In the genomic region with DNA sequence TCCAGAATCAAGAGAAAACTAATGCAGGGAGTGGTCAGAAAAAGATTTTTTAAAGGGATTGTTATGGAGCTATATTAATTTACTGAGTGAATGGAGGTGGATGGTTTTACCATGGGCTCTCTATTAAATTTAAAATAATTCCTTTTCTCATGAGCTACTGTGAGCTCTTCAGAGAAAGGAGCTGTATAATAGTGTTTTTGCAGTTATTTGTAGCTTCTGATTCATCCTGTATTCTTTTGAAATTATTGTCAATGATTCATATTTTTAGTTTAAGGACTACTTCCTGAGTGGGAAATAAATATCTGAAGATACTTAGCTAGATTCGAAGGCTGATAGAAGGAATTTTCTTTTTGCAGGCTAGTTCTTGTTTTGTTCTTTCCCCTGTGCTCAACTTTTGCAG, we compare ENCODE assay signal across 8 cellular contexts. TPM values are rescaled to one million over a fixed set of nuclear protein-coding genes. Genes with fewer than 3 reads are reported as not detected.
DNase-seq lines count a peak whose midpoint lies in the region; ATAC-seq and TF ChIP-seq lines count a peak whose summit lies in the region.
"Not testable (repeated sequence)": the region's sequence is repeated elsewhere in the genome, so short reads cannot be mapped to it uniquely, and the experiment has no call there.

No MANE protein-coding gene starts in this region.

- H3K27ac Mint-ChIP-seq in CD8-positive, alpha-beta memory T cell: peak overlapping the region; percentile 89 to 96 (median 95)
- peak overlapping the region; percentile 90 for H3K27ac Mint-ChIP-seq in T-helper 2 cell treated with Interferon-gamma antibody and Interleukin-4, amounts not matched to agents 5 μg/mL and 100 μg/mL, for 36 hours

- not testable (repeated sequence) for H3K27me3 Mint-ChIP-seq in CD8-positive, alpha-beta memory T cell; T-helper 2 cell treated with Interferon-gamma antibody and Interleukin-4, amounts not matched to agents 5 μg/mL and 100 μg/mL, for 36 hours (ENCODE audit: low read depth)

- not testable (repeated sequence) for TF ChIP-seq POLR2A in IMR-90 (IDR thresholded peaks at IDR 0.05; ENCODE audit: low read depth, low read length); adrenal gland (IDR thresholded peaks at IDR 0.05); suprapubic skin (IDR thresholded peaks at IDR 0.05)

- not testable (repeated sequence) for H3K36me3 ChIP-seq in CD8-positive, alpha-beta memory T cell (ENCODE audit: insufficient read depth, low read length); IMR-90 (ENCODE audit: control insufficient read depth, insufficient read depth, low read length); adrenal gland (replicated peaks in 1 of 2); endocrine pancreas (ENCODE audit: control insufficient read depth, insufficient read depth, low read length); iPS-15b (ENCODE audit: control insufficient read depth, insufficient read depth, low read length); neural cell (ENCODE audit: insufficient read depth, low read length); suprapubic skin

- not testable (repeated sequence) for H3K9me2 ChIP-seq in neural cell (ENCODE audit: insufficient read depth, low read length)

- H3K27me3 ChIP-seq in CD8-positive, alpha-beta memory T cell (ENCODE audit: insufficient read depth, low read length, poor library complexity, severe bottlenecking); IMR-90 (ENCODE audit: control insufficient read depth, insufficient read depth, low read length); adrenal gland; endocrine pancreas (ENCODE audit: control insufficient read depth, insufficient read depth, low read length); iPS-15b (ENCODE audit: control insufficient read depth, insufficient read depth, low read length); neural cell (ENCODE audit: insufficient read depth, low read depth, low read length); suprapubic skin: not testable (repeated sequence)

- not testable (repeated sequence) for ATAC-seq in IMR-90 (ENCODE audit: low read depth)

- H3F3A ChIP-seq in neural cell (ENCODE audit: insufficient read depth, low read length, poor library complexity, severe bottlenecking): not testable (repeated sequence)

- in situ Hi-C loops in IMR-90 (cut with MboI; ENCODE audit: low sequenced_read_pairs): not testable (repeated sequence)

- H3K18ac ChIP-seq in IMR-90 (ENCODE audit: low read depth, low read length): not testable (repeated sequence)

- H2BK15ac ChIP-seq in IMR-90 (ENCODE audit: low read depth, low read length): not testable (repeated sequence)

- H4K5ac ChIP-seq in IMR-90 (ENCODE audit: low read depth, low read length): not testable (repeated sequence)

- H3K4ac ChIP-seq in IMR-90 (ENCODE audit: low read depth, low read length): 0 out of 2 replicates have a peak overlapping the region, but pooled peaks have one; percentile 27

- H3K79me1 ChIP-seq in IMR-90 (ENCODE audit: low read depth in 1 of 2, low read length in 2 of 2): peaks cover 4 to 13% of the 10 kb centered on the region in 2 experiments

- not testable (repeated sequence) for H2AFZ ChIP-seq in IMR-90 (replicated peaks; ENCODE audit: low read length, poor library complexity); neural cell (ENCODE audit: low read depth, low read length)

- H3K79me2 ChIP-seq in neural cell (replicated peaks; ENCODE audit: insufficient read depth, low read length): peaks cover 34% of the 10 kb centered on the region

- H3K9me3 Mint-ChIP-seq in CD8-positive, alpha-beta memory T cell; T-helper 2 cell treated with Interferon-gamma antibody and Interleukin-4, amounts not matched to agents 5 μg/mL and 100 μg/mL, for 36 hours: not testable (repeated sequence)

- intact Hi-C loops in IMR-90 (cut with micrococcal nuclease); adrenal gland (cut with DNase I): not testable (repeated sequence)

- not testable (repeated sequence) for H3K23ac ChIP-seq in IMR-90 (ENCODE audit: low read depth, low read length)

- no CpG with 5 or more reads among the region's 1 CpG for WGBS in IMR-90 (ENCODE audit: extremely low coverage in 2 of 2, insufficient read length in 1 of 2), 2 experiments
- WGBS in adrenal gland, 4 donors: 0 to 10% (median 3%) methylated on average over 1 of the region's 1 CpG
- 14% methylated on average over 1 of the region's 1 CpG for WGBS in suprapubic skin

- H2AK9ac ChIP-seq in IMR-90 (replicated peaks; ENCODE audit: low read depth, low read length, poor library complexity): not testable (repeated sequence)

- H3K4me2 ChIP-seq in IMR-90 (ENCODE audit: low read depth, low read length) (peak overlapping the region; percentile 81), neural cell (ENCODE audit: low read length) (peak overlapping the region; percentile 30)

- H3K14ac ChIP-seq in IMR-90 (replicated peaks; ENCODE audit: low read depth, low read length): peak overlapping the region; percentile 51; the same call in 1 of the 2 replicates

- not testable (repeated sequence) for BruUV-seq in IMR-90 (replicated peaks; lab: Mats Ljungman, UMichigan)

- not testable (repeated sequence) for H2BK120ac ChIP-seq in IMR-90 (ENCODE audit: low read depth, low read length)

- dilution Hi-C loops in IMR-90 (cut with HindIII; ENCODE audit: low sequenced_read_pairs, unreplicated experiment): not testable (repeated sequence)

- DNase-seq in CD8-positive, alpha-beta memory T cell; T-helper 2 cell treated with Interferon-gamma antibody and Interleukin-4, amounts not matched to agents 5 μg/mL and 100 μg/mL, for 36 hours (ENCODE audit: low spot score); adrenal gland; suprapubic skin (ENCODE audit: low spot score in 2 of 2): not testable (repeated sequence)
- peak; percentile 16 for DNase-seq in IMR-90

- H4K20me1 ChIP-seq in IMR-90 (ENCODE audit: insufficient read depth, low read length); neural cell (ENCODE audit: insufficient read depth): not testable (repeated sequence)

- TF ChIP-seq RAD21 in IMR-90 (IDR thresholded peaks at IDR 0.05; ENCODE audit: low read length); neural cell (conservative IDR thresholded peaks at IDR 0.05): not testable (repeated sequence)

- H2BK5ac ChIP-seq in IMR-90 (ENCODE audit: low read depth, low read length, poor library complexity, severe bottlenecking): peak overlapping the region; percentile 24

- peak overlapping the region; percentile 87 to 95 (median 91) for H3K4me3 Mint-ChIP-seq in CD8-positive, alpha-beta memory T cell
- H3K4me3 Mint-ChIP-seq in T-helper 2 cell treated with Interferon-gamma antibody and Interleukin-4, amounts not matched to agents 5 μg/mL and 100 μg/mL, for 36 hours: peak overlapping the region; percentile 88

- H3K56ac ChIP-seq in IMR-90 (ENCODE audit: extremely low read depth, insufficient read depth, low read length): not testable (repeated sequence)

- not testable (repeated sequence) for H3K9me3 ChIP-seq in CD8-positive, alpha-beta memory T cell (ENCODE audit: low read length); IMR-90 (ENCODE audit: control insufficient read depth, insufficient read depth, low read length); adrenal gland (replicated peaks in 1 of 3); endocrine pancreas (ENCODE audit: control insufficient read depth, low read length); iPS-15b (ENCODE audit: control insufficient read depth, insufficient read depth, low read length); neural cell (ENCODE audit: low read length); suprapubic skin

- CTCF ChIA-PET in CD8-positive, alpha-beta memory T cell (lab: Charles Lee); IMR-90 (lab: Yijun Ruan, JAX): not testable (repeated sequence)

- H3K27ac ChIP-seq in CD8-positive, alpha-beta memory T cell (ENCODE audit: low read depth, low read length): peak overlapping the region; percentile 72
- not testable (repeated sequence) for H3K27ac ChIP-seq in IMR-90 (ENCODE audit: insufficient read depth, low read length); neural cell (ENCODE audit: low read length)
- H3K27ac ChIP-seq in adrenal gland (peak overlapping the region in 4 of 5 donors; percentile 46 to 99 (median 96)), suprapubic skin (peak overlapping the region; percentile 18)

- H3K9me1 ChIP-seq in IMR-90 (ENCODE audit: insufficient read depth, low read length): not testable (repeated sequence)

- not testable (repeated sequence) for TF ChIP-seq CTCF in IMR-90 (conservative IDR thresholded peaks at IDR 0.05; ENCODE audit: low read depth, low read length); adrenal gland (IDR thresholded peaks at IDR 0.05); neural cell (IDR thresholded peaks at IDR 0.05; ENCODE audit: poor library complexity, severe bottlenecking); suprapubic skin (IDR thresholded peaks at IDR 0.05)

- H3K9ac ChIP-seq in IMR-90 (ENCODE audit: low read depth, low read length): peak overlapping the region; percentile 70; the same call in 1 of the 2 replicates
- H3K9ac ChIP-seq in endocrine pancreas (ENCODE audit: control insufficient read depth, insufficient read depth, low read length): not testable (repeated sequence)
- H3K9ac ChIP-seq in iPS-15b (ENCODE audit: low read depth, low read length): peak overlapping the region; percentile 12
- H3K9ac ChIP-seq in neural cell (ENCODE audit: low read length): peak overlapping the region; percentile 42

- POLR2A ChIA-PET in CD8-positive, alpha-beta memory T cell (lab: Charles Lee); IMR-90 (lab: Charles Lee; ENCODE audit: unreplicated experiment): not testable (repeated sequence)

- peaks cover 40 to 50% (median 47%) of the 10 kb centered on the region in 3 donors for H3K4me1 Mint-ChIP-seq in CD8-positive, alpha-beta memory T cell
- H3K4me1 Mint-ChIP-seq in T-helper 2 cell treated with Interferon-gamma antibody and Interleukin-4, amounts not matched to agents 5 μg/mL and 100 μg/mL, for 36 hours (ENCODE audit: low read depth): peaks cover 32% of the 10 kb centered on the region

- H4K91ac ChIP-seq in IMR-90 (ENCODE audit: insufficient read depth, low read depth, low read length): not testable (repeated sequence)

- H4K8ac ChIP-seq in IMR-90 (ENCODE audit: low read depth in 2 of 2, low read length in 2 of 2): not testable (repeated sequence)

- H2AK5ac ChIP-seq in IMR-90 (ENCODE audit: low read depth, low read length): not testable (repeated sequence)

- TF ChIP-seq EP300 in neural cell (conservative IDR thresholded peaks at IDR 0.05; ENCODE audit: poor library complexity, severe bottlenecking); suprapubic skin (IDR thresholded peaks at IDR 0.05): not testable (repeated sequence)

- H2BK20ac ChIP-seq in IMR-90 (ENCODE audit: low read depth, low read length): not testable (repeated sequence)

- H3K4me1 ChIP-seq in CD8-positive, alpha-beta memory T cell (ENCODE audit: insufficient read depth, low read length): peaks cover 16% of the 10 kb centered on the region
- not testable (repeated sequence) for H3K4me1 ChIP-seq in IMR-90 (ENCODE audit: control insufficient read depth, insufficient read depth, low read length); endocrine pancreas (ENCODE audit: control insufficient read depth, insufficient read depth, low read length); iPS-15b (ENCODE audit: control insufficient read depth, insufficient read depth, low read length)
- peaks cover 5 to 31% of the 10 kb centered on the region in 2 donors for H3K4me1 ChIP-seq in adrenal gland (replicated peaks in 1 of 2)
- peaks cover 27% of the 10 kb centered on the region for H3K4me1 ChIP-seq in suprapubic skin

- H3K4me3 ChIP-seq in CD8-positive, alpha-beta memory T cell (ENCODE audit: low read length): not testable (repeated sequence)
- H3K4me3 ChIP-seq in IMR-90 (ENCODE audit: insufficient read depth, low read depth, low read length) (peak overlapping the region; percentile 43; the same call in 1 of the 2 replicates), adrenal gland (peak overlapping the region in 1 of 4 donors; percentile 98), endocrine pancreas (ENCODE audit: control insufficient read depth, insufficient read depth, low read length) (peak overlapping the region; percentile 76), iPS-15b (ENCODE audit: low read depth, low read length) (peak overlapping the region; percentile 69), neural cell (ENCODE audit: low read length) (peak overlapping the region; percentile 70), suprapubic skin (peak overlapping the region; percentile 73)

- peaks cover 0 to 38% (median 3%) of the 10 kb centered on the region in 3 donors for H3K36me3 Mint-ChIP-seq in CD8-positive, alpha-beta memory T cell
- peaks cover 22% of the 10 kb centered on the region for H3K36me3 Mint-ChIP-seq in T-helper 2 cell treated with Interferon-gamma antibody and Interleukin-4, amounts not matched to agents 5 μg/mL and 100 μg/mL, for 36 hours (ENCODE audit: low read depth)

RNA-seq across cellular contexts. Expression of a gene that starts 56.4 kb away (rescaled TPM):
- total RNA-seq in CD8-positive, alpha-beta memory T cell: 10 to 100 TPM; 58.6 to 59.5 TPM
- polyA plus RNA-seq in CD8-positive, alpha-beta memory T cell: 38.3 TPM
- total RNA-seq in IMR-90 (2012; rRNA removed) (34.2 and 45.8 TPM in 2 replicates), adrenal gland (10 to 100 TPM; 15.3 to 35.9 (median 27.4) TPM), suprapubic skin (10 to 100 TPM; 21.2 to 26.4 (median 22.7) TPM)
- polyA plus RNA-seq in IMR-90 (2012; rRNA removed) (14.1 and 18.0 TPM in 2 replicates), adrenal gland (10 to 100 TPM in 1 of 3 donors, 1 to 10 TPM in 2; 7.1 to 26.8 (median 9.8) TPM), neural cell (43.0 and 45.5 TPM in 2 replicates)
- 7.1 and 7.9 TPM in 2 replicates for polyA plus RNA-seq in IMR-90 (2012; cell fraction: cytosol; rRNA removed)
- 6.4 and 18.4 TPM in 2 replicates for polyA plus RNA-seq in IMR-90 (2012; cell fraction: nucleus; rRNA removed; ENCODE audit: low replicate concordance)
- polyA minus RNA-seq in neural cell: 65.2 and 81.1 TPM in 2 replicates
